Comparison of ENCODE assay signal across 8 cellular contexts in the genomic region with DNA sequence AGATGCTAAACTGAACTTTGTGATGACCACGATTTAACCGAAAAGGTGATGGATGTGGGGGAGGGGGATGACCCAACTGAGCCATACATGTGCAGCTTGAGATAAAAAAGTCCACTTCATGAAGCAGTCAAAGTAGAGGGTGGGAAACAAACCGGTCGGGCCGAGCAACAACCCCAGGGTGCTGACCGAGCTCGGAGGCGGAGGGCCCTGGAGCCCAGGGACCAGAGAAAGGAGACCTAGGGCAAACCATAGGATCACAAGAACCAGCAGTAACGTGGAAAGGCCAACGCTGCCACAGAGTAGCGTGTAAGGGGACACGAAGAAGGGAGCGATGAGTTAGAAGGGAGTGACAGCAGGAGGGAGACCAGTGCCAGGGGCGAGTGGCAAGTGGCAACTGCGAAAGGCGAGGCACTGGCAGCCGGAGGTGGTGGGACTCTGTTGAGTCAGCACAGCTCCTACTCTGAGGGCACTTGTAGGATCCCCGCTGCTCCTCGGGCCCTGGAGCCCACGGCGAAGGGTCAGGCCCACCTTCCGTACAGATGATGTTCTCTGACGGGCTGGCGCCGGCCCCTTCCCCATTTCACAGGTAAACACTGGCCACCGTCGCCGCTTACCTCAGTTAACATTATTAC. TPM values are rescaled to one million over a fixed set of nuclear protein-coding genes. Genes with fewer than 3 reads are reported as not detected.
DNase-seq lines count a peak whose midpoint lies in the region; ATAC-seq and TF ChIP-seq lines count a peak whose summit lies in the region.

No MANE protein-coding gene starts in this region.

- TF ChIP-seq EP300 in SK-N-SH (IDR thresholded peaks at IDR 0.05; ENCODE audit: borderline replicate concordance in 1 of 2, low read depth in 1 of 2, low read length in 1 of 2) = no peak

- no peaks in the 10 kb centered on the region for H3K9me2 ChIP-seq in SK-N-SH

- CTCF ChIA-PET in SK-N-SH (lab: Yijun Ruan, JAX) = interaction anchor here (0.9 to 1.3 kb wide), 2 partner anchors 32 to 170 kb away, joined by 3 to 5 read pairs; no protein-coding TSS in a partner anchor

- H3K9me3 ChIP-seq in SK-N-SH (no peaks in the 10 kb centered on the region), adipocyte (ENCODE audit: control insufficient read depth, low read length) (no peaks in the 10 kb centered on the region), left ventricle myocardium inferior (replicated peaks) (no peaks in the 10 kb centered on the region)

- H3K4me3 Mint-ChIP-seq in progenitor cell of endocrine pancreas (ENCODE audit: low read depth) = peak overlapping the region; percentile 98

- H3K4me1 Mint-ChIP-seq in progenitor cell of endocrine pancreas (ENCODE audit: low read depth) = peaks cover 33% of the 10 kb centered on the region

- H3K27me3 Mint-ChIP-seq in progenitor cell of endocrine pancreas = no peaks in the 10 kb centered on the region

- peak overlapping the region; percentile 96 for H3K4me3 ChIP-seq in HL-60 (replicated peaks; ENCODE audit: insufficient read depth, low read length)
- H3K4me3 ChIP-seq in SK-N-SH (ENCODE audit: low read depth in 2 of 2, low read length in 1 of 2) = peak overlapping the region; percentile 87 to 100
- H3K4me3 ChIP-seq in adipocyte (ENCODE audit: low read length) = peak overlapping the region; percentile 97
- peak overlapping the region; percentile 96 for H3K4me3 ChIP-seq in left ventricle myocardium inferior

- H3K36me3 Mint-ChIP-seq in progenitor cell of endocrine pancreas (ENCODE audit: insufficient read depth) = peaks cover 4% of the 10 kb centered on the region

- DNase-seq in D341Med (ENCODE audit: low spot score) = peak; percentile 72
- DNase-seq in HL-60 (ENCODE audit: low read depth in 1 of 2, low spot score in 1 of 2) = peak in 1 of 2 experiments; percentile 32
- DNase-seq in SK-N-SH = peak; percentile 73
- DNase-seq in adipocyte (ENCODE audit: low read depth) = peak; percentile 74
- peak; percentile 35 for DNase-seq in left ventricle myocardium inferior
- peak; percentile 11 for DNase-seq in progenitor cell of endocrine pancreas (ENCODE audit: low spot score, unreplicated experiment)
- DNase-seq in SKM-1 (lab: John Stamatoyannopoulos, UW; ENCODE audit: unreplicated experiment) = no peak

- H3K4me1 ChIP-seq in SK-N-SH (ENCODE audit: control insufficient read depth in 1 of 2, insufficient read depth in 2 of 2, low read depth in 1 of 2, low read length in 1 of 2) (peaks cover 12 to 17% of the 10 kb centered on the region in 2 experiments; a peak in 3 of 4 replicates), adipocyte (ENCODE audit: control insufficient read depth, insufficient read depth, low read length) (peaks cover 24% of the 10 kb centered on the region), left ventricle myocardium inferior (peaks cover 66% of the 10 kb centered on the region)

- no peak for TF ChIP-seq RAD21 in SK-N-SH (IDR thresholded peaks at IDR 0.05; ENCODE audit: low read length)

- no peaks in the 10 kb centered on the region for H4K20me1 ChIP-seq in SK-N-SH (ENCODE audit: insufficient read depth)

- no peaks in the 10 kb centered on the region for H3K27me3 ChIP-seq in HL-60 (ENCODE audit: insufficient read depth, poor library complexity, severe bottlenecking)
- no peaks in the 10 kb centered on the region for H3K27me3 ChIP-seq in SK-N-SH (ENCODE audit: insufficient read depth)
- H3K27me3 ChIP-seq in adipocyte (replicated peaks; ENCODE audit: control insufficient read depth, insufficient read depth, low read length) = no peaks in the 10 kb centered on the region
- H3K27me3 ChIP-seq in left ventricle myocardium inferior (ENCODE audit: low read depth) = no peaks in the 10 kb centered on the region

- POLR2A ChIA-PET in SK-N-SH (lab: Yijun Ruan, JAX) = no interaction called here

- H3K27ac ChIP-seq in HL-60 (replicated peaks) (peak overlapping the region; percentile 95), SK-N-SH (ENCODE audit: low read depth in 2 of 2, low read length in 1 of 2) (peak overlapping the region; percentile 85 to 95), left ventricle myocardium inferior (replicated peaks) (peak overlapping the region; percentile 96)

- H3K36me3 ChIP-seq in SK-N-SH (replicated peaks in 1 of 2; ENCODE audit: control insufficient read depth in 1 of 2, insufficient read depth in 2 of 2, low read length in 1 of 2) = peaks cover 0 to 4% of the 10 kb centered on the region in 2 experiments
- no peaks in the 10 kb centered on the region for H3K36me3 ChIP-seq in adipocyte (ENCODE audit: control insufficient read depth, insufficient read depth, low read length, severe bottlenecking)
- no peaks in the 10 kb centered on the region for H3K36me3 ChIP-seq in left ventricle myocardium inferior

- H3K9ac ChIP-seq in SK-N-SH = peak overlapping the region; percentile 91
- peak overlapping the region; percentile 99 for H3K9ac ChIP-seq in adipocyte (ENCODE audit: low read length)

- peak overlapping the region; percentile 98 for H2AFZ ChIP-seq in SK-N-SH (ENCODE audit: low read depth)

- TF ChIP-seq CTCF in HL-60 (IDR thresholded peaks at IDR 0.05; ENCODE audit: insufficient read depth, low read length) (no peak), SK-N-SH (IDR thresholded peaks at IDR 0.05) (no peak), left ventricle myocardium inferior (IDR thresholded peaks at IDR 0.05; ENCODE audit: borderline replicate concordance) (no peak), progenitor cell of endocrine pancreas (IDR thresholded peaks at IDR 0.05; ENCODE audit: unreplicated experiment) (no peak)

- no peaks in the 10 kb centered on the region for H3F3A ChIP-seq in SK-N-SH (replicated peaks; ENCODE audit: insufficient read depth)

- H3K9me3 Mint-ChIP-seq in progenitor cell of endocrine pancreas (ENCODE audit: low read depth) = no peaks in the 10 kb centered on the region

- peak overlapping the region; percentile 100 for H3K27ac Mint-ChIP-seq in progenitor cell of endocrine pancreas

- peak overlapping the region; percentile 86 for H3K4me2 ChIP-seq in SK-N-SH

- intact Hi-C loops in left ventricle myocardium inferior (cut with micrococcal nuclease) = no loop called here

- 4% methylated on average over 19 of the region's 28 CpGs for WGBS in SK-N-SH (ENCODE audit: low lambda C conversion rate)

- peak; percentile 38 for ATAC-seq in GM21360 (IDR thresholded peaks at IDR 0.05; ENCODE audit: unreplicated experiment)

- peaks cover 49% of the 10 kb centered on the region for H3K79me2 ChIP-seq in SK-N-SH (ENCODE audit: insufficient read depth)

TF ChIP-seq in SK-N-SH, 30 proteins besides CTCF, POLR2A, EP300 and RAD21:
- TF ChIP-seq TEAD4 (IDR thresholded peaks at IDR 0.05; ENCODE audit: borderline replicate concordance, insufficient read depth) = no peak
- TF ChIP-seq, protein P1, sequence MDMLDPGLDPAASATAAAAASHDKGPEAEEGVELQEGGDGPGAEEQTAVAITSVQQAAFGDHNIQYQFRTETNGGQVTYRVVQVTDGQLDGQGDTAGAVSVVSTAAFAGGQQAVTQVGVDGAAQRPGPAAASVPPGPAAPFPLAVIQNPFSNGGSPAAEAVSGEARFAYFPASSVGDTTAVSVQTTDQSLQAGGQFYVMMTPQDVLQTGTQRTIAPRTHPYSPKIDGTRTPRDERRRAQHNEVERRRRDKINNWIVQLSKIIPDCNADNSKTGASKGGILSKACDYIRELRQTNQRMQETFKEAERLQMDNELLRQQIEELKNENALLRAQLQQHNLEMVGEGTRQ (IDR thresholded peaks at IDR 0.05; ENCODE audit: borderline replicate concordance, low read depth, low read length) = no peak
- TF ChIP-seq, protein P2, sequence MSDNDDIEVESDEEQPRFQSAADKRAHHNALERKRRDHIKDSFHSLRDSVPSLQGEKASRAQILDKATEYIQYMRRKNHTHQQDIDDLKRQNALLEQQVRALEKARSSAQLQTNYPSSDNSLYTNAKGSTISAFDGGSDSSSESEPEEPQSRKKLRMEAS (IDR thresholded peaks at IDR 0.05; ENCODE audit: low read depth) = 0 out of 2 replicates have a peak, but pooled peaks have one; percentile 10
- TF ChIP-seq SIN3A (IDR thresholded peaks at IDR 0.05; ENCODE audit: borderline replicate concordance, low read depth, low read length) = 0 out of 2 replicates have a peak, but pooled peaks have one; percentile 24
- TF ChIP-seq TCF12 (IDR thresholded peaks at IDR 0.05) = no peak
TF ChIP-seq in SK-N-SH: peak in this region for 2.

RNA-seq across cellular contexts. Expression of a gene that starts 0.5 kb away (rescaled TPM):
- polyA plus RNA-seq in SK-N-SH (2012; rRNA removed) = 8.3 and 13.0 TPM in 2 replicates
- polyA plus RNA-seq in SK-N-SH (2012; cell fraction: cytosol; rRNA removed) = 9.4 and 11.1 TPM in 2 replicates
- 11.5 and 12.8 TPM in 2 replicates for polyA plus RNA-seq in SK-N-SH (2012; cell fraction: nucleus; rRNA removed)
- 42.2 TPM for total RNA-seq in left ventricle myocardium inferior
- total RNA-seq in progenitor cell of endocrine pancreas = 44.4 and 48.5 TPM in 2 replicates
